Comparison of ENCODE assay signal across 12 cellular contexts in genomic region chr5:107635276-107635675, GRCh38.
"Had no signal": no experiment of that assay in that cellular context is flagged by ENCODE, and none has a peak within 500 bp of the region (broad histone marks: within the 10 kb centered on the region; RNA-seq: fewer than 3 reads in every experiment).

No MANE protein-coding gene starts in this region.

- H3K27me3 ChIP-seq: foreskin keratinocyte, heart left ventricle, stomach, vagina had no signal

- DNase-seq: activated CD4-positive, alpha-beta T cell treated with anti-CD3 and anti-CD28 coated beads, Interleukin-2, amount 50 U/mL, for 4 hours; activated CD4-positive, CD25-positive, alpha-beta regulatory T cell treated with anti-CD3 and anti-CD28 coated beads, Interleukin-2, amount 50 U/mL, for 72 hours; activated T-cell treated with anti-CD3 and anti-CD28 coated beads, Interleukin-2, amount 50 U/mL, for 1 hour; cerebellar nuclear complex; dorsolateral prefrontal cortex; foreskin keratinocyte; heart left ventricle; kidney; posterior cingulate gyrus; small intestine; stomach had no signal

- H3K27ac ChIP-seq: dorsolateral prefrontal cortex, foreskin keratinocyte, heart left ventricle, stomach, vagina had no signal

- ATAC-seq: foreskin keratinocyte, heart left ventricle had no signal

- H3K4me3 ChIP-seq: dorsolateral prefrontal cortex, heart left ventricle, stomach, vagina had no signal

- H3K4me1 ChIP-seq: foreskin keratinocyte, stomach had no signal

- H3K36me3 ChIP-seq: heart left ventricle, stomach, vagina had no signal

- H3K9me3 ChIP-seq: heart left ventricle, stomach, vagina had no signal
